39 cellular contexts compared by ENCODE assay signal in genomic region chr11:64511966-64512365, GRCh38. TPM values are rescaled to one million over a fixed set of nuclear protein-coding genes. Genes with fewer than 3 reads are reported as not detected.
"Had no signal": no experiment of that assay in that cellular context is flagged by ENCODE, and none has a peak within 500 bp of the region (broad histone marks: within the 10 kb centered on the region; RNA-seq: fewer than 3 reads in every experiment).

No MANE protein-coding gene starts in this region.

- DNase-seq: Karpas-422, Kasumi-1, MG63, MM.1S, MV-4-11, NCI-H1048, NCI-H1092, NCI-H1092 treated with DMSO at 0.1 percent for 48 hours, NCI-H1105, NCI-H1105 treated with DMSO at 0.1 percent for 48 hours, NCI-H1417, NCI-H1417 treated with DMSO at 0.1 percent for 48 hours, NCI-H1436, NCI-H1436 treated with DMSO at 0.1 percent for 48 hours, NCI-H146, NCI-H1694, NCI-H1694 treated with DMSO at 0.1 percent for 48 hours, NCI-H187, NCI-H187 treated with DMSO at 0.1 percent for 48 hours, NCI-H1930, NCI-H2029, NCI-H2029 treated with DMSO at 0.1 percent for 48 hours, NCI-H2081, NCI-H2081 treated with DMSO at 0.1 percent for 48 hours, NCI-H2107, NCI-H2171, NCI-H2171 treated with DMSO at 0.1 percent for 48 hours, NCI-H2227 treated with DMSO at 0.1 percent for 48 hours, NCI-H226, NCI-H345, NCI-H446, NCI-H446 treated with DMSO at 0.1 percent for 48 hours, NCI-H510A, NCI-H510A treated with DMSO at 0.1 percent for 48 hours, NCI-H524, NCI-H524 treated with DMSO at 0.1 percent for 48 hours had no signal

- H3K4me3 ChIP-seq: MG63 had no signal

- H3K36me3 ChIP-seq: MG63 had no signal

RNA-seq across cellular contexts. Expression of gene SLC22A11, which starts 43.8 kb away (rescaled TPM):
- total RNA-seq: LHCN-M2, M059J, MCF 10A had no signal
